In genomic region chr16:87174061-87174460, GRCh38 we compare ENCODE assay signal across 25 cellular contexts.
"Had no signal": no experiment of that assay in that cellular context is flagged by ENCODE, and none has a peak within 500 bp of the region (broad histone marks: within the 10 kb centered on the region; RNA-seq: fewer than 3 reads in every experiment).

No MANE protein-coding gene starts in this region.

- H3K27ac ChIP-seq: brain microvascular endothelial cell, coronary artery, dorsolateral prefrontal cortex had no signal

- H3K4me1 Mint-ChIP-seq: activated CD4-positive, alpha-beta T cell treated with anti-CD3 and anti-CD28 coated beads for 36 hours; activated CD4-positive, alpha-beta T cell treated with anti-CD3 and anti-CD28 coated beads, Interleukin-2, amount 10 ng/mL, durations not matched to agents 24 days and 14 days; activated CD8-positive, alpha-beta memory T cell treated with anti-CD3 and anti-CD28 coated beads, Interleukin-2, amount 10 ng/mL, durations not matched to agents 7 days and 5 days; activated naive CD4-positive, alpha-beta T cell treated with anti-CD3 and anti-CD28 coated beads, Interleukin-2, amount 10 ng/mL, durations not matched to agents 7 days and 5 days; activated naive CD8-positive, alpha-beta T cell treated with anti-CD3 and anti-CD28 coated beads, Interleukin-2, amount 10 ng/mL, durations not matched to agents 7 days and 5 days; central memory CD8-positive, alpha-beta T cell had no signal

- H3K36me3 ChIP-seq: brain microvascular endothelial cell had no signal

- H3K36me3 Mint-ChIP-seq: activated CD4-positive, alpha-beta memory T cell treated with anti-CD3 and anti-CD28 coated beads for 36 hours; activated CD8-positive, alpha-beta memory T cell treated with anti-CD3 and anti-CD28 coated beads, Interleukin-2, amount 10 ng/mL, durations not matched to agents 7 days and 5 days; activated naive CD4-positive, alpha-beta T cell treated with anti-CD3 and anti-CD28 coated beads, Interleukin-2, amount 10 ng/mL, durations not matched to agents 7 days and 5 days; activated naive CD4-positive, alpha-beta T cell treated with anti-CD3 and anti-CD28 coated beads, Interleukin-2, amount 50 U/mL, for 72 hours; activated naive CD8-positive, alpha-beta T cell treated with anti-CD3 and anti-CD28 coated beads, Interleukin-2, amount 10 ng/mL, durations not matched to agents 7 days and 5 days had no signal

- ATAC-seq: activated CD4-positive, alpha-beta T cell treated with anti-CD3 and anti-CD28 coated beads for 36 hours; activated CD8-positive, alpha-beta memory T cell treated with anti-CD3 and anti-CD28 coated beads, Interleukin-2, amount 10 ng/mL, durations not matched to agents 7 days and 5 days; activated CD8-positive, alpha-beta T cell treated with anti-CD3 and anti-CD28 coated beads, Interleukin-2, amount 10 ng/mL, durations not matched to agents 7 days and 5 days; activated naive CD4-positive, alpha-beta T cell treated with anti-CD3 and anti-CD28 coated beads, Interleukin-2, amount 50 U/mL, for 72 hours had no signal

- H3K27me3 ChIP-seq: brain microvascular endothelial cell had no signal

- H3K4me3 Mint-ChIP-seq: activated CD4-positive, alpha-beta memory T cell treated with anti-CD3 and anti-CD28 coated beads for 36 hours; activated CD4-positive, alpha-beta T cell treated with anti-CD3 and anti-CD28 coated beads for 36 hours; activated CD4-positive, alpha-beta T cell treated with anti-CD3 and anti-CD28 coated beads, Interleukin-2, amount 10 ng/mL, durations not matched to agents 24 days and 14 days; activated CD8-positive, alpha-beta memory T cell treated with anti-CD3 and anti-CD28 coated beads, Interleukin-2, amount 10 ng/mL, durations not matched to agents 7 days and 5 days; activated CD8-positive, alpha-beta T cell treated with anti-CD3 and anti-CD28 coated beads, Interleukin-2, amount 10 ng/mL, durations not matched to agents 7 days and 5 days; activated naive CD4-positive, alpha-beta T cell treated with anti-CD3 and anti-CD28 coated beads, Interleukin-2, amount 10 ng/mL, durations not matched to agents 7 days and 5 days; activated naive CD8-positive, alpha-beta T cell treated with anti-CD3 and anti-CD28 coated beads, Interleukin-2, amount 10 ng/mL, durations not matched to agents 7 days and 5 days; activated T-helper 1 cell treated with anti-CD3 and anti-CD28 coated beads, Interleukin-12 subunit alpha, Interleukin-12 subunit beta, Interleukin-2, Interleukin-4 antibody, amounts not matched to agents 30 ng/mL and 10 ng/mL and 1 ng/mL, durations not matched to agents 14 hours and 24 hours and 36 hours; central memory CD8-positive, alpha-beta T cell; dendritic cell treated with granulocyte-macrophage colony-stimulating factor and Interleukin-4, amounts not matched to agents 40 ng/mL and 50 ng/mL, for 4 days; endodermal cell had no signal

- H3K27me3 Mint-ChIP-seq: activated CD4-positive, alpha-beta memory T cell treated with anti-CD3 and anti-CD28 coated beads for 36 hours; activated CD4-positive, alpha-beta T cell treated with anti-CD3 and anti-CD28 coated beads, Interleukin-2, amount 10 ng/mL, durations not matched to agents 24 days and 14 days; activated CD8-positive, alpha-beta memory T cell treated with anti-CD3 and anti-CD28 coated beads, Interleukin-2, amount 10 ng/mL, durations not matched to agents 7 days and 5 days had no signal

- H3K27ac Mint-ChIP-seq: activated CD4-positive, alpha-beta memory T cell treated with anti-CD3 and anti-CD28 coated beads for 36 hours; activated CD4-positive, alpha-beta T cell treated with anti-CD3 and anti-CD28 coated beads for 36 hours; activated CD4-positive, alpha-beta T cell treated with anti-CD3 and anti-CD28 coated beads, Interleukin-2, amount 10 ng/mL, durations not matched to agents 24 days and 14 days; activated CD8-positive, alpha-beta memory T cell treated with anti-CD3 and anti-CD28 coated beads, Interleukin-2, amount 10 ng/mL, durations not matched to agents 7 days and 5 days; activated CD8-positive, alpha-beta T cell treated with anti-CD3 and anti-CD28 coated beads, Interleukin-2, amount 10 ng/mL, durations not matched to agents 7 days and 5 days; activated naive CD4-positive, alpha-beta T cell treated with anti-CD3 and anti-CD28 coated beads, Interleukin-2, amount 10 ng/mL, durations not matched to agents 7 days and 5 days; activated naive CD4-positive, alpha-beta T cell treated with anti-CD3 and anti-CD28 coated beads, Interleukin-2, amount 50 U/mL, for 72 hours; activated naive CD8-positive, alpha-beta T cell treated with anti-CD3 and anti-CD28 coated beads, Interleukin-2, amount 10 ng/mL, durations not matched to agents 7 days and 5 days; activated T-helper 1 cell treated with anti-CD3 and anti-CD28 coated beads, Interleukin-12 subunit alpha, Interleukin-12 subunit beta, Interleukin-2, Interleukin-4 antibody, amounts not matched to agents 30 ng/mL and 10 ng/mL and 1 ng/mL, durations not matched to agents 14 hours and 24 hours and 36 hours; activated T-helper 2 cell treated with anti-CD3 and anti-CD28 coated beads, Interferon-gamma antibody, Interleukin-2, Interleukin-4, amounts not matched to agents 10 μg/mL and 5 μg/mL and 100 μg/mL, durations not matched to agents 14 hours and 24 hours and 36 hours; dendritic cell treated with granulocyte-macrophage colony-stimulating factor and Interleukin-4, amounts not matched to agents 40 ng/mL and 50 ng/mL, for 4 days; endodermal cell had no signal

- H3K9me3 Mint-ChIP-seq: activated CD4-positive, alpha-beta memory T cell treated with anti-CD3 and anti-CD28 coated beads for 36 hours; activated CD4-positive, alpha-beta T cell treated with anti-CD3 and anti-CD28 coated beads, Interleukin-2, amount 10 ng/mL, durations not matched to agents 24 days and 14 days; activated naive CD8-positive, alpha-beta T cell treated with anti-CD3 and anti-CD28 coated beads, Interleukin-2, amount 10 ng/mL, durations not matched to agents 7 days and 5 days; activated T-helper 2 cell treated with anti-CD3 and anti-CD28 coated beads, Interferon-gamma antibody, Interleukin-2, Interleukin-4, amounts not matched to agents 10 μg/mL and 5 μg/mL and 100 μg/mL, durations not matched to agents 14 hours and 24 hours and 36 hours; central memory CD8-positive, alpha-beta T cell; dendritic cell treated with granulocyte-macrophage colony-stimulating factor and Interleukin-4, amounts not matched to agents 40 ng/mL and 50 ng/mL, for 4 days; endodermal cell had no signal

- H3K4me3 ChIP-seq: coronary artery, dorsolateral prefrontal cortex had no signal

- DNase-seq: activated CD4-positive, alpha-beta memory T cell treated with anti-CD3 and anti-CD28 coated beads for 36 hours; activated CD4-positive, alpha-beta T cell treated with anti-CD3 and anti-CD28 coated beads for 36 hours; activated CD4-positive, alpha-beta T cell treated with anti-CD3 and anti-CD28 coated beads, Interleukin-2, amount 10 ng/mL, durations not matched to agents 24 days and 14 days; activated CD4-positive, CD25-positive, alpha-beta regulatory T cell; activated CD4-positive, CD25-positive, alpha-beta regulatory T cell treated with anti-CD3 and anti-CD28 coated beads, Interleukin-2, amount 50 U/mL, for 72 hours; activated CD8-positive, alpha-beta memory T cell treated with anti-CD3 and anti-CD28 coated beads, Interleukin-2, amount 10 ng/mL, durations not matched to agents 7 days and 5 days; activated CD8-positive, alpha-beta memory T cell treated with anti-CD3 and anti-CD28 coated beads, Interleukin-2, amount 50 U/mL, for 4 hours; activated CD8-positive, alpha-beta T cell treated with anti-CD3 and anti-CD28 coated beads, Interleukin-2, amount 10 ng/mL, durations not matched to agents 7 days and 5 days; activated effector memory CD4-positive, alpha-beta T cell treated with anti-CD3 and anti-CD28 coated beads, Interleukin-2, amount 50 U/mL, for 16 hours; activated naive CD4-positive, alpha-beta T cell treated with anti-CD3 and anti-CD28 coated beads, Interleukin-2, amount 10 ng/mL, durations not matched to agents 7 days and 5 days; activated naive CD8-positive, alpha-beta T cell treated with anti-CD3 and anti-CD28 coated beads, Interleukin-2, amount 10 ng/mL, durations not matched to agents 7 days and 5 days; activated T-cell treated with anti-CD3 and anti-CD28 coated beads, Interleukin-2, amount 50 U/mL, for 1 hour; activated T-cell treated with anti-CD3 and anti-CD28 coated beads, Interleukin-2, amount 50 U/mL, for 48 hours; brain microvascular endothelial cell; dorsolateral prefrontal cortex; effector memory CD4-positive, alpha-beta T cell; endodermal cell; foreskin fibroblast; T-helper 2 cell had no signal
